In the genomic region with DNA sequence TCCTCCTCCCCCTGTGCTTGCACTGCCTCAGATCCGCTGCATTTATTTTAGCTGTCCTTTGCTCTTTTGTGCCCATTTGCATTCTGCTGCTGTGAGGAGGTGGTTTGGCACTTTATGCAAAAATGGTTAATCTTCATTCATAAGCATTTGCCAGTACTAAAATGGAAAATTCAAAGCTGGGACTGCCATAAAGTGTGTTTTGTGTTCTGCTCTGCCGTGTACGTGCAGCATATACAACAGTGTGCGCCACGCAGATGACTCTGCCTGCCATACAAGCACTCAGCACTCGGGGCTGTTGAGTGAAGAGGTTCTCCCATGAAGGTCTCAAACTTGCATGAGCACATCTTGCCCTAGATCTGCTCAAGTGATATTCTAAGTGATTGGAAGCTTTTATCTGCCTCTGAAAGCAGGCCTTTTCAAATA, we compare ENCODE assay signal across 1 cellular context.
TF ChIP-seq lines count a peak whose summit lies in the region.

No MANE protein-coding gene starts in this region.

TF ChIP-seq in H1, 55 proteins besides CTCF, POLR2A, EP300 and RAD21 (continued from another document):
- no peak for TF ChIP-seq KDM5A (IDR thresholded peaks at IDR 0.05; ENCODE audit: low read length)
